ENCODE assay signal across 12 cellular contexts in genomic region chr11:63505857-63506528, GRCh38. TPM values are rescaled to one million over a fixed set of nuclear protein-coding genes. Genes with fewer than 3 reads are reported as not detected.
DNase-seq lines count a peak whose midpoint lies in the region; ATAC-seq and TF ChIP-seq lines count a peak whose summit lies in the region.
"Had no signal": no experiment of that assay in that cellular context is flagged by ENCODE, and none has a peak within 500 bp of the region (broad histone marks: within the 10 kb centered on the region; RNA-seq: fewer than 3 reads in every experiment).

A gene with protein sequence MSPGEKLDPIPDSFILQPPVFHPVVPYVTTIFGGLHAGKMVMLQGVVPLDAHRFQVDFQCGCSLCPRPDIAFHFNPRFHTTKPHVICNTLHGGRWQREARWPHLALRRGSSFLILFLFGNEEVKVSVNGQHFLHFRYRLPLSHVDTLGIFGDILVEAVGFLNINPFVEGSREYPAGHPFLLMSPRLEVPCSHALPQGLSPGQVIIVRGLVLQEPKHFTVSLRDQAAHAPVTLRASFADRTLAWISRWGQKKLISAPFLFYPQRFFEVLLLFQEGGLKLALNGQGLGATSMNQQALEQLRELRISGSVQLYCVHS (plus strand): TSS chr11:63506084. CDS start chr11:63506459, 375 bp downstream.

- POLR2A ChIA-PET in activated naive CD8-positive, alpha-beta T cell treated with anti-CD3 and anti-CD28 coated beads, Interleukin-2, amount 10 ng/mL, durations not matched to agents 7 days and 5 days (lab: Charles Lee) = no interaction called here

- no peak for ATAC-seq in activated naive CD8-positive, alpha-beta T cell treated with anti-CD3 and anti-CD28 coated beads, Interleukin-2, amount 10 ng/mL, durations not matched to agents 7 days and 5 days (ENCODE audit: low read depth)
- ATAC-seq in esophagus mucosa (peak; percentile 19), HG03108 (IDR thresholded peaks at IDR 0.05; ENCODE audit: unreplicated experiment) (no peak), GM18505 (IDR thresholded peaks at IDR 0.05; ENCODE audit: unreplicated experiment) (no peak)
- no peak for ATAC-seq in stimulated activated effector memory CD8-positive, alpha-beta T cell treated with anti-CD3 and anti-CD28 coated beads, Interleukin-12 subunit alpha, Interleukin-12 subunit beta, amount 100 ng/mL, for 72 hours

- no peak for TF ChIP-seq POLR2A in GM18505 (IDR thresholded peaks at IDR 0.05; ENCODE audit: borderline replicate concordance, extremely low read depth, insufficient read depth, insufficient read length)

- no peak within 1 kb of the TSS for H3K4me3 Mint-ChIP-seq in activated naive CD8-positive, alpha-beta T cell treated with anti-CD3 and anti-CD28 coated beads, Interleukin-2, amount 10 ng/mL, durations not matched to agents 7 days and 5 days
- no peak within 1 kb of the TSS for H3K4me3 Mint-ChIP-seq in activated naive CD8-positive, alpha-beta T cell treated with anti-CD3 and anti-CD28 coated beads for 36 hours
- H3K4me3 Mint-ChIP-seq in stimulated activated effector memory CD8-positive, alpha-beta T cell treated with anti-CD3 and anti-CD28 coated beads, Interleukin-12 subunit alpha, Interleukin-12 subunit beta, amount 100 ng/mL, for 72 hours = no peak within 1 kb of the TSS
- H3K4me3 Mint-ChIP-seq: HFFc6 had no signal

- no peak within 1 kb of the TSS for H3K27ac Mint-ChIP-seq in activated naive CD8-positive, alpha-beta T cell treated with anti-CD3 and anti-CD28 coated beads, Interleukin-2, amount 10 ng/mL, durations not matched to agents 7 days and 5 days
- H3K27ac Mint-ChIP-seq in activated naive CD8-positive, alpha-beta T cell treated with anti-CD3 and anti-CD28 coated beads for 36 hours = no peak within 1 kb of the TSS
- H3K27ac Mint-ChIP-seq in stimulated activated effector memory CD8-positive, alpha-beta T cell treated with anti-CD3 and anti-CD28 coated beads, Interleukin-12 subunit alpha, Interleukin-12 subunit beta, amount 100 ng/mL, for 72 hours = peak within 1 kb of the TSS; percentile 45
- H3K27ac Mint-ChIP-seq: HFFc6 had no signal

- H3K27me3 Mint-ChIP-seq in activated naive CD8-positive, alpha-beta T cell treated with anti-CD3 and anti-CD28 coated beads, Interleukin-2, amount 10 ng/mL, durations not matched to agents 7 days and 5 days = no peaks in the 10 kb centered on the region
- no peaks in the 10 kb centered on the region for H3K27me3 Mint-ChIP-seq in activated naive CD8-positive, alpha-beta T cell treated with anti-CD3 and anti-CD28 coated beads for 36 hours

- peak; percentile 20 for DNase-seq in activated naive CD8-positive, alpha-beta T cell treated with anti-CD3 and anti-CD28 coated beads, Interleukin-2, amount 10 ng/mL, durations not matched to agents 7 days and 5 days
- DNase-seq in activated naive CD8-positive, alpha-beta T cell treated with anti-CD3 and anti-CD28 coated beads for 36 hours = no peak
- DNase-seq in OCI-M2 (lab: John Stamatoyannopoulos, UW; ENCODE audit: unreplicated experiment) = peak; percentile 60
- DNase-seq in stimulated activated effector memory CD8-positive, alpha-beta T cell treated with anti-CD3 and anti-CD28 coated beads, Interleukin-12 subunit alpha, Interleukin-12 subunit beta, amount 100 ng/mL, for 72 hours (ENCODE audit: low spot score in 2 of 2) = no peak
- no peak for DNase-seq in effector CD4-positive, alpha-beta T cell
- DNase-seq: 8988T; activated CD4-positive, alpha-beta T cell treated with anti-CD3 and anti-CD28 coated beads, Interleukin-2, amount 50 U/mL, for 48 hours; HFFc6; SHP77 treated with DMSO at 0.1 percent for 48 hours had no signal

- peaks cover 4% of the 10 kb centered on the region for H3K9me3 Mint-ChIP-seq in activated naive CD8-positive, alpha-beta T cell treated with anti-CD3 and anti-CD28 coated beads, Interleukin-2, amount 10 ng/mL, durations not matched to agents 7 days and 5 days
- no peaks in the 10 kb centered on the region for H3K9me3 Mint-ChIP-seq in activated naive CD8-positive, alpha-beta T cell treated with anti-CD3 and anti-CD28 coated beads for 36 hours
- H3K9me3 Mint-ChIP-seq in stimulated activated effector memory CD8-positive, alpha-beta T cell treated with anti-CD3 and anti-CD28 coated beads, Interleukin-12 subunit alpha, Interleukin-12 subunit beta, amount 100 ng/mL, for 72 hours = no peaks in the 10 kb centered on the region
- H3K9me3 Mint-ChIP-seq: HFFc6 had no signal

- H3K36me3 Mint-ChIP-seq in activated naive CD8-positive, alpha-beta T cell treated with anti-CD3 and anti-CD28 coated beads, Interleukin-2, amount 10 ng/mL, durations not matched to agents 7 days and 5 days = peaks cover 5% of the 10 kb centered on the region
- H3K36me3 Mint-ChIP-seq in activated naive CD8-positive, alpha-beta T cell treated with anti-CD3 and anti-CD28 coated beads for 36 hours = no peaks in the 10 kb centered on the region
- H3K36me3 Mint-ChIP-seq in stimulated activated effector memory CD8-positive, alpha-beta T cell treated with anti-CD3 and anti-CD28 coated beads, Interleukin-12 subunit alpha, Interleukin-12 subunit beta, amount 100 ng/mL, for 72 hours = no peaks in the 10 kb centered on the region

- peaks cover 9% of the 10 kb centered on the region for H3K4me1 Mint-ChIP-seq in activated naive CD8-positive, alpha-beta T cell treated with anti-CD3 and anti-CD28 coated beads, Interleukin-2, amount 10 ng/mL, durations not matched to agents 7 days and 5 days
- no peaks in the 10 kb centered on the region for H3K4me1 Mint-ChIP-seq in activated naive CD8-positive, alpha-beta T cell treated with anti-CD3 and anti-CD28 coated beads for 36 hours
- no peaks in the 10 kb centered on the region for H3K4me1 Mint-ChIP-seq in stimulated activated effector memory CD8-positive, alpha-beta T cell treated with anti-CD3 and anti-CD28 coated beads, Interleukin-12 subunit alpha, Interleukin-12 subunit beta, amount 100 ng/mL, for 72 hours

RNA-seq across cellular contexts. Expression of the gene that starts here (rescaled TPM):
- total RNA-seq in activated naive CD8-positive, alpha-beta T cell treated with anti-CD3 and anti-CD28 coated beads, Interleukin-2, amount 10 ng/mL, durations not matched to agents 7 days and 5 days = not detected
- total RNA-seq in activated naive CD8-positive, alpha-beta T cell treated with anti-CD3 and anti-CD28 coated beads for 36 hours = not detected
- total RNA-seq in esophagus mucosa = not detected
- total RNA-seq: HFFc6 had no signal

Comparison
In these comparisons a context has a peak if more than half of its experiments do, and no peak if none do; other contexts are left out.
1. Peak in DNase-seq in activated naive CD8-positive, alpha-beta T cell treated with anti-CD3 and anti-CD28 coated beads, Interleukin-2, amount 10 ng/mL, durations not matched to agents 7 days and 5 days; RNA of the gene not detected or under 1 TPM.
2. Peak in ATAC-seq in esophagus mucosa; RNA of the gene not detected or under 1 TPM.